Comparison of ENCODE assay signal across 8 cellular contexts in genomic region chr13:48156466-48156865, GRCh38.
DNase-seq lines count a peak whose midpoint lies in the region; ATAC-seq and TF ChIP-seq lines count a peak whose summit lies in the region.

No MANE protein-coding gene starts in this region.

- H3K9me3 ChIP-seq in heart left ventricle: no peaks in the 10 kb centered on the region

- ATAC-seq in heart left ventricle (peak in 1 of 4 donors; percentile 28), GM21447 (IDR thresholded peaks at IDR 0.05; ENCODE audit: unreplicated experiment) (no peak), GM18907 (IDR thresholded peaks at IDR 0.05; ENCODE audit: unreplicated experiment) (no peak)

- 68 to 83% (median 79%) methylated on average over 6 of the region's 6 CpGs for WGBS in heart left ventricle, 4 donors

- no peak for TF ChIP-seq POLR2A in heart left ventricle (IDR thresholded peaks at IDR 0.05)

- H3K4me3 ChIP-seq in heart left ventricle: peak overlapping the region in 1 of 12 donors; percentile 2

- peaks cover 0 to 89% (median 8%) of the 10 kb centered on the region in 12 donors for H3K4me1 ChIP-seq in heart left ventricle

- intact Hi-C loops in heart left ventricle (cut with DNase I): no loop called here
- intact Hi-C loops in cardiac septum (cut with DNase I): no loop called here

- TF ChIP-seq CTCF in heart left ventricle (IDR thresholded peaks at IDR 0.05): no peak

- H3K27ac ChIP-seq in heart left ventricle: peak overlapping the region in 5 of 12 donors; percentile 13 to 81 (median 47)

- no peaks in the 10 kb centered on the region for H3K27me3 ChIP-seq in heart left ventricle

- H3K36me3 ChIP-seq in heart left ventricle: no peaks in the 10 kb centered on the region

- DNase-seq in heart left ventricle (peak in 3 of 5 donors; percentile 21 to 69 (median 49)), cardiac septum (ENCODE audit: low spot score) (no peak), kidney tubule cell (ENCODE audit: low spot score) (peak; percentile 53), HCEC 1CT (no peak)
- DNase-seq in activated CD8-positive, alpha-beta memory T cell treated with anti-CD3 and anti-CD28 coated beads, Interleukin-2, amount 50 U/mL, for 48 hours: peak; percentile 74
- peak; percentile 55 to 58 for DNase-seq in stimulated activated CD8-positive, alpha-beta memory T cell treated with anti-CD3 and anti-CD28 coated beads, Interleukin-7, amount 100 ng/mL, for 4 hours (ENCODE audit: low read depth in 2 of 2)

Comparison
In these comparisons a context has a peak if more than half of its experiments do, and no peak if none do; other contexts are left out.
1. DNase-seq: peak in heart left ventricle (3 of 5), activated CD8-positive, alpha-beta memory T cell treated with anti-CD3 and anti-CD28 coated beads, Interleukin-2, amount 50 U/mL, for 48 hours (single experiment), kidney tubule cell (single experiment) and stimulated activated CD8-positive, alpha-beta memory T cell treated with anti-CD3 and anti-CD28 coated beads, Interleukin-7, amount 100 ng/mL, for 4 hours (2 of 2); none in cardiac septum (single experiment) and HCEC 1CT (single experiment).